1 cellular context compared by ENCODE assay signal in genomic region chr5:176620333-176620981, GRCh38.
TF ChIP-seq lines count a peak whose summit lies in the region.

No MANE protein-coding gene starts in this region.

TF ChIP-seq in GM12878, 131 proteins besides CTCF, POLR2A, EP300 and RAD21:
- TF ChIP-seq KDM1A (IDR thresholded peaks at IDR 0.05; ENCODE audit: borderline replicate concordance) (no peak), ZSCAN29 (IDR thresholded peaks at IDR 0.05) (no peak), NFXL1 (IDR thresholded peaks at IDR 0.05; ENCODE audit: borderline replicate concordance) (no peak), E4F1 (IDR thresholded peaks at IDR 0.05; ENCODE audit: borderline replicate concordance, partially characterized antibody) (no peak), BACH1 (IDR thresholded peaks at IDR 0.05; ENCODE audit: borderline replicate concordance) (no peak), ZNF384 (IDR thresholded peaks at IDR 0.05; ENCODE audit: borderline replicate concordance, low read depth, low read length) (no peak), NRF1 (conservative IDR thresholded peaks at IDR 0.05; ENCODE audit: low read depth, low read length) (no peak), PML (IDR thresholded peaks at IDR 0.05; ENCODE audit: low read length) (no peak)
